In the genomic region with DNA sequence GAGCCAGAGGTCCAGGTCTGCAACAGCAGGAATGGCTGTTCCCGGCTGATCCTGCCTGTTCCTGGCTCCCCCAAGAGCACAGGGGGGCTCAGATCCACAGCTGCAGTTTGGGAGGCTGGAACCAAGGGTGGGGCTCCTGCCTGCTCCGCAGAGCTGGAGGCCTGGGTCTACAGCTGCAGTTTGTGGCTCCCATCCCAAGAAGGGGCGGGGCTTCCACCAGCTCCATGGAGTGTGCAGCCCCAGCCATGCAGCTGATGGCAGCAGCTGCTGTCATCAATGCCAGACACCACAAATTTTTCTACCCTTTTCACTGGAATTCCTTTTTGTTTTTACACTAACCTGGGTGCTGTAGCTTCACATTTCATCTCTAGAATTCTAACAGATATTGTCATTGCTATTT, we compare ENCODE assay signal across 16 cellular contexts.
"Had no signal": no experiment of that assay in that cellular context is flagged by ENCODE, and none has a peak within 500 bp of the region (broad histone marks: within the 10 kb centered on the region; RNA-seq: fewer than 3 reads in every experiment).

No MANE protein-coding gene starts in this region.

- H3K27me3 ChIP-seq: colonic mucosa, foreskin keratinocyte, heart left ventricle, ovary, right atrium auricular region, sigmoid colon, suprapubic skin, thyroid gland had no signal

- H3K4me3 ChIP-seq: colonic mucosa, heart left ventricle, ovary, right atrium auricular region, sigmoid colon, suprapubic skin, thyroid gland had no signal

- H3K36me3 ChIP-seq: colonic mucosa, heart left ventricle, ovary, right atrium auricular region, sigmoid colon, suprapubic skin, thyroid gland had no signal

- ATAC-seq: foreskin keratinocyte; heart left ventricle; naive thymus-derived CD8-positive, alpha-beta T cell; stimulated activated naive CD8-positive, alpha-beta T cell treated with anti-CD3 and anti-CD28 coated beads, Interleukin-15, Interleukin-2, amounts not matched to agents 100 U/mL and 50 U/mL, for 24 hours had no signal

- H3K9me3 ChIP-seq: colonic mucosa, ovary, right atrium auricular region, sigmoid colon, suprapubic skin, thyroid gland had no signal

- H3K4me1 ChIP-seq: colonic mucosa, heart left ventricle, right atrium auricular region, sigmoid colon, suprapubic skin, thyroid gland had no signal

- H3K27ac ChIP-seq: colonic mucosa, foreskin keratinocyte, heart left ventricle, ovary, right atrium auricular region, sigmoid colon, suprapubic skin, thyroid gland had no signal

- DNase-seq: colonic mucosa; dermis blood vessel endothelial cell; foreskin keratinocyte; heart left ventricle; hippocampal formation; mesendoderm; naive thymus-derived CD8-positive, alpha-beta T cell; nucleus accumbens; ovary; sigmoid colon; small intestine; stimulated activated CD4-positive, alpha-beta T cell treated with anti-CD3 and anti-CD28 coated beads, Interleukin-2, amount 100 ng/mL, for 48 hours; stimulated activated naive CD8-positive, alpha-beta T cell treated with anti-CD3 and anti-CD28 coated beads, Interleukin-15, Interleukin-2, amounts not matched to agents 100 U/mL and 50 U/mL, for 24 hours; thyroid gland had no signal
